Comparison of ENCODE assay signal across 25 cellular contexts in the genomic region with DNA sequence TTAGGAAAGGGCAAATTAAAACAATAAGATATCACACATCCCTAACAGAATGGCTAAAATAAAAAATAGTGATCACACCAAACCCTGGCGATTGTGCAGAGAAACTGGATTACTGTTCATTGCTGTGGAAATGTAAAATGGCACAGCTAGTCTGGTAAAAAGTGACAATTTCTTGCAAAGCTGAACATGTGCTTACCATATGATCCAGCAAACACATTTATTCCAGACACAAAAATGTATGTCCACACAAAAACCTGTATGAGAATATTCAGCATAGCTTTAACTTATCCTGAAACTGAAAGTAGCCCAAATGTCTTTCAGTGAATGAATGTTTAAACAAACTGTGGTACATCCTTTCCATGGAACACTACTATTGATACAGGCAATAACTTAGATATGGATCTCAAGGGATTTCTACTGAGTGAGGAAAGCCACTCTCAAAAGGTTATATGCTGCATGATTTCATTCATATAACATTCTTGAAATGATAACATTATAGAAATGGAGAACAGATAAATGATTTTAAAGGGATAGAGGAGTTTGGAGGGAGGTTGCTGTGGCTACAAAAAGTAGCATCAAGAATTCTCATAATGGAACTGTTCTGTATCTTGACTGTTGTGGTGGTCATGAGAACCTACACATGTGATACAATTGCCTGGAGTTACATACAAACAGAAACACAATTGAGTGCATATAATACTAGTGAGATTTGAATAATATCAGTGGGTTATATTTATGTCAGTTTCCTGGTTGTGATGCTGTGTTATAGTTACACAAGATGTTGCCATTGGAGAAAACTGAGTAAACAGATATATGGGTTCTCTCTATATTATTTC.
"Had no signal": no experiment of that assay in that cellular context is flagged by ENCODE, and none has a peak within 500 bp of the region (broad histone marks: within the 10 kb centered on the region; RNA-seq: fewer than 3 reads in every experiment).

No MANE protein-coding gene starts in this region.

- H3K4me3 Mint-ChIP-seq: activated CD4-positive, alpha-beta memory T cell treated with anti-CD3 and anti-CD28 coated beads, Interleukin-2, amount 10 ng/mL, durations not matched to agents 7 days and 5 days; activated CD4-positive, alpha-beta T cell treated with anti-CD3 and anti-CD28 coated beads, Interleukin-2, amount 10 ng/mL, durations not matched to agents 24 days and 14 days; activated naive CD4-positive, alpha-beta T cell treated with anti-CD3 and anti-CD28 coated beads, Interleukin-2, amount 10 ng/mL, durations not matched to agents 7 days and 5 days; memory B cell; naive B cell; stimulated activated memory B cell treated with anti-CD40 and anti-IgM and Interleukin-4, amounts not matched to agents 10 μg/mL and 1 μg/mL and 100 μg/mL, for 72 hours had no signal

- H3K27me3 ChIP-seq: cardiac muscle cell, heart right ventricle, sigmoid colon, stomach, suprapubic skin, tibial nerve had no signal

- H3K27ac ChIP-seq: cardiac muscle cell, heart right ventricle, sigmoid colon, stomach, suprapubic skin, tibial nerve, VCaP had no signal

- H3K9me3 Mint-ChIP-seq: activated CD4-positive, alpha-beta memory T cell treated with anti-CD3 and anti-CD28 coated beads, Interleukin-2, amount 10 ng/mL, durations not matched to agents 7 days and 5 days; activated CD4-positive, alpha-beta T cell treated with anti-CD3 and anti-CD28 coated beads, Interleukin-2, amount 10 ng/mL, durations not matched to agents 24 days and 14 days; activated naive CD4-positive, alpha-beta T cell treated with anti-CD3 and anti-CD28 coated beads, Interleukin-2, amount 10 ng/mL, durations not matched to agents 7 days and 5 days had no signal

- H3K4me3 ChIP-seq: cardiac muscle cell, heart right ventricle, sigmoid colon, smooth muscle cell, stomach, suprapubic skin, tibial nerve had no signal

- ATAC-seq: activated CD4-positive, CD25-positive, alpha-beta regulatory T cell treated with anti-CD3 and anti-CD28 coated beads, Interleukin-2, amount 50 U/mL, for 24 hours; heart right ventricle; left colon; stimulated activated memory B cell treated with anti-CD40 and anti-IgM and Interleukin-4, amounts not matched to agents 10 μg/mL and 1 μg/mL and 100 μg/mL, for 72 hours had no signal

- H3K27ac Mint-ChIP-seq: activated CD4-positive, alpha-beta memory T cell treated with anti-CD3 and anti-CD28 coated beads, Interleukin-2, amount 10 ng/mL, durations not matched to agents 7 days and 5 days; activated CD4-positive, alpha-beta T cell treated with anti-CD3 and anti-CD28 coated beads, Interleukin-2, amount 10 ng/mL, durations not matched to agents 24 days and 14 days; activated naive CD4-positive, alpha-beta T cell treated with anti-CD3 and anti-CD28 coated beads, Interleukin-2, amount 10 ng/mL, durations not matched to agents 7 days and 5 days; memory B cell; naive B cell; progenitor cell of endocrine pancreas; stimulated activated memory B cell treated with anti-CD40 and anti-IgM and Interleukin-4, amounts not matched to agents 10 μg/mL and 1 μg/mL and 100 μg/mL, for 72 hours had no signal

- H3K36me3 ChIP-seq: cardiac muscle cell, heart right ventricle, sigmoid colon, stomach, suprapubic skin, tibial nerve had no signal

- H3K36me3 Mint-ChIP-seq: activated naive CD4-positive, alpha-beta T cell treated with anti-CD3 and anti-CD28 coated beads, Interleukin-2, amount 10 ng/mL, durations not matched to agents 7 days and 5 days; stimulated activated memory B cell treated with anti-CD40 and anti-IgM and Interleukin-4, amounts not matched to agents 10 μg/mL and 1 μg/mL and 100 μg/mL, for 72 hours had no signal

- H3K27me3 Mint-ChIP-seq: activated naive CD4-positive, alpha-beta T cell treated with anti-CD3 and anti-CD28 coated beads, Interleukin-2, amount 10 ng/mL, durations not matched to agents 7 days and 5 days; progenitor cell of endocrine pancreas had no signal

- H3K4me1 ChIP-seq: suprapubic skin had no signal

- H3K4me2 ChIP-seq: smooth muscle cell had no signal

- FAIRE-seq: keratinocyte had no signal

- DNase-seq: activated CD4-positive, alpha-beta memory T cell treated with anti-CD3 and anti-CD28 coated beads, Interleukin-2, amount 10 ng/mL, durations not matched to agents 7 days and 5 days; activated CD4-positive, alpha-beta T cell treated with anti-CD3 and anti-CD28 coated beads, Interleukin-2, amount 10 ng/mL, durations not matched to agents 24 days and 14 days; activated effector memory CD4-positive, alpha-beta T cell treated with anti-CD3 and anti-CD28 coated beads, Interleukin-2, amount 50 U/mL, for 16 hours; activated naive CD4-positive, alpha-beta T cell treated with anti-CD3 and anti-CD28 coated beads, Interleukin-2, amount 10 ng/mL, durations not matched to agents 7 days and 5 days; activated T-cell treated with anti-CD3 and anti-CD28 coated beads for 4 hours; dermis blood vessel endothelial cell; effector CD8-positive, alpha-beta T cell; heart right ventricle; left colon; naive B cell; nucleus accumbens; retina; sigmoid colon; stimulated activated CD4-positive, alpha-beta T cell treated with anti-CD3 and anti-CD28 coated beads, Interleukin-15, amount 100 ng/mL, for 24 hours; stomach had no signal

- H3K4me1 Mint-ChIP-seq: activated CD4-positive, alpha-beta memory T cell treated with anti-CD3 and anti-CD28 coated beads, Interleukin-2, amount 10 ng/mL, durations not matched to agents 7 days and 5 days; activated CD4-positive, alpha-beta T cell treated with anti-CD3 and anti-CD28 coated beads, Interleukin-2, amount 10 ng/mL, durations not matched to agents 24 days and 14 days; activated naive CD4-positive, alpha-beta T cell treated with anti-CD3 and anti-CD28 coated beads, Interleukin-2, amount 10 ng/mL, durations not matched to agents 7 days and 5 days; memory B cell had no signal

- H3K9me3 ChIP-seq: sigmoid colon, stomach, suprapubic skin had no signal
